ENCODE assay signal across 7 cellular contexts in the genomic region with DNA sequence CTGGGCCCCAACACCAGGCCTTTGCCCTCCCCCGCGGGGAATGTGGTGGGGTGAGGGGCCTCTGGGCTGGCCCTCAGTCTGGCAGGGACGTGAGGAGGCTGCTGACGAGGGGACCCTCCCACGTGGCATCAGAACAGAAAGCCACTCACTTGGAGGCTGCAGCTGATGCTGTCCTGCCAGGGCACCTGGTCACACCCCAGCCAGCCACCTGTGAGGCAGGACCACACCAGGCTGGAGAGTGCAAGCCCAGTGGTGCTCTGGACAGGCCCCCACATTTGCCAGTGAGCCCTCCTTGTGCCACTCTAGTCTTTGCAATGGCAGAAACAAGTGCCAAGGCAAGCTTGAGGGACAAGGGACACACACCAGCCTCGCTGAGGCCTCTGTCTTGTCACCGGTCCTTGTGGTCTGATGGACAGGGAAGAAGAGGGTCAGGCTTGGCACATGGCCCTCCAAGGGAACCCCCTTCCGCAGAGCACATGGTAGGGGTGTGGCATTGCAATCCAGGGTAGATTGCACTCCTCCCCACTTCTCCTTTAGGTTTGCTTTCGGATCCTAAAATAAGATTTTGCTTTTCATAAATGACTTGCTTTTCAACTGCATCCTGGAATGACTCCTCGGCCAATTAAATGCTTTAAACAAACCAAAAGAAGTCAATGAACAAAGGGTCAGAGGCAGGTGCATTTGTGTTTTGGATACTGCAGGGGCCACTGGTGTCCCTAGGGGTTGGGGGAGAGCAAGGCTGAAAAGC. TPM values are rescaled to one million over a fixed set of nuclear protein-coding genes. Genes with fewer than 3 reads are reported as not detected.
A peak's percentile ranks its signal among the peaks of the same experiment; 100 is the strongest.
DNase-seq lines count a peak whose midpoint lies in the region; ATAC-seq and TF ChIP-seq lines count a peak whose summit lies in the region.

No MANE protein-coding gene starts in this region.

- H3K4me2 ChIP-seq in GM23338, result no peak overlapping the region

- H3K9me3 Mint-ChIP-seq in GM23338, result no peaks in the 10 kb centered on the region

- H3K4me3 Mint-ChIP-seq in GM23338, result no peak overlapping the region

- H3K36me3 Mint-ChIP-seq in GM23338 (ENCODE audit: low read depth), result peaks cover 3% of the 10 kb centered on the region; the same call in 2 of the 3 replicates

- H3F3A ChIP-seq in GM23338 (replicated peaks; ENCODE audit: low read depth), result no peaks in the 10 kb centered on the region

- TF ChIP-seq CTCF in GM23338 (conservative IDR thresholded peaks at IDR 0.05; ENCODE audit: low read depth in 2 of 2) (no peak), tibial nerve (IDR thresholded peaks at IDR 0.05) (no peak)

- no peak overlapping the region for H3K27ac ChIP-seq in GM23338 (ENCODE audit: low read depth)
- H3K27ac ChIP-seq in tibial nerve, result no peak overlapping the region

- peaks cover 82% of the 10 kb centered on the region for H3K79me2 ChIP-seq in GM23338 (replicated peaks; ENCODE audit: insufficient read depth)

- DNase-seq in GM23338 (ENCODE audit: low spot score) (no peak), MV-4-11 (lab: John Stamatoyannopoulos, UW) (peak; percentile 96), midbrain (lab: John Stamatoyannopoulos, UW) (peak; percentile 6), AML-193 (lab: John Stamatoyannopoulos, UW) (no peak), HCEC 1CT (no peak), tibial nerve (ENCODE audit: low spot score in 2 of 2) (no peak)

- peak overlapping the region; percentile 52; the same call in 1 of the 2 replicates for H3K27ac Mint-ChIP-seq in GM23338

- H4K20me1 ChIP-seq in GM23338 (replicated peaks; ENCODE audit: insufficient read depth), result peaks cover 33% of the 10 kb centered on the region

- H3K9me3 ChIP-seq in tibial nerve, result no peaks in the 10 kb centered on the region

- H3K4me1 ChIP-seq in GM23338 (ENCODE audit: insufficient read depth), result peaks cover 13% of the 10 kb centered on the region; the same call in 1 of the 2 replicates
- H3K4me1 ChIP-seq in tibial nerve, result no peaks in the 10 kb centered on the region

- peaks cover 6% of the 10 kb centered on the region for H3K27me3 Mint-ChIP-seq in GM23338 (ENCODE audit: insufficient read depth, low read depth, poor library complexity)

- H3K4me1 Mint-ChIP-seq in GM23338, result peaks cover 36% of the 10 kb centered on the region

- no peak overlapping the region for H3K4me3 ChIP-seq in GM23338
- no peak overlapping the region for H3K4me3 ChIP-seq in tibial nerve

- H3K9me2 ChIP-seq in GM23338 (ENCODE audit: insufficient read depth), result no peaks in the 10 kb centered on the region

- ATAC-seq in GM18873 (IDR thresholded peaks at IDR 0.05; ENCODE audit: low FRiP score, unreplicated experiment) (peak; percentile 49), GM23338 (peak; percentile 53)

- H3K27me3 ChIP-seq in GM23338 (ENCODE audit: insufficient read depth), result no peaks in the 10 kb centered on the region
- no peaks in the 10 kb centered on the region for H3K27me3 ChIP-seq in tibial nerve

- whole genome bisulfite sequencing in tibial nerve, 2 donors, result 61 to 65% methylated on average over 7 to 9 of the region's 10 CpGs

- H3K36me3 ChIP-seq in GM23338 (ENCODE audit: insufficient read depth) (no peaks in the 10 kb centered on the region), tibial nerve (no peaks in the 10 kb centered on the region)

- TF ChIP-seq POLR2A in tibial nerve (IDR thresholded peaks at IDR 0.05), result no peak

- H2AFZ ChIP-seq in GM23338, result no peak overlapping the region

- no peak for TF ChIP-seq EP300 in tibial nerve (IDR thresholded peaks at IDR 0.05)

TF ChIP-seq in GM23338, 12 proteins besides CTCF, POLR2A, EP300 and RAD21:
- TF ChIP-seq EZH2 (IDR thresholded peaks at IDR 0.05; ENCODE audit: low read depth, unreplicated experiment) (no peak), NANOG (IDR thresholded peaks at IDR 0.05; ENCODE audit: borderline replicate concordance) (no peak)
TF ChIP-seq in GM23338: peak in this region for 0.

RNA-seq across cellular contexts. Expression of a gene that starts 53.7 kb away (rescaled TPM):
- 42.1 and 60.7 TPM in 2 replicates for total RNA-seq in GM23338 (2014; rRNA removed; shearing (Covaris generic))
- polyA plus RNA-seq in GM23338 (2016; fragmentation: Nextera tagmentation; extraction: Ambion mirVana), result 20.8 and 23.6 TPM in 2 replicates
- total RNA-seq in tibial nerve, result 10 to 100 TPM in 1 of 4 donors, 1 to 10 TPM in 3; 3.6 to 12.6 (median 6.8) TPM

Comparison
In these comparisons a context has a peak if more than half of its experiments do, and no peak if none do; other contexts are left out.
1. DNase-seq: peak in MV-4-11 (single experiment) and midbrain (single experiment); none in GM23338 (single experiment), AML-193 (0 of 2), HCEC 1CT (single experiment) and tibial nerve (0 of 2).